In the genomic region with DNA sequence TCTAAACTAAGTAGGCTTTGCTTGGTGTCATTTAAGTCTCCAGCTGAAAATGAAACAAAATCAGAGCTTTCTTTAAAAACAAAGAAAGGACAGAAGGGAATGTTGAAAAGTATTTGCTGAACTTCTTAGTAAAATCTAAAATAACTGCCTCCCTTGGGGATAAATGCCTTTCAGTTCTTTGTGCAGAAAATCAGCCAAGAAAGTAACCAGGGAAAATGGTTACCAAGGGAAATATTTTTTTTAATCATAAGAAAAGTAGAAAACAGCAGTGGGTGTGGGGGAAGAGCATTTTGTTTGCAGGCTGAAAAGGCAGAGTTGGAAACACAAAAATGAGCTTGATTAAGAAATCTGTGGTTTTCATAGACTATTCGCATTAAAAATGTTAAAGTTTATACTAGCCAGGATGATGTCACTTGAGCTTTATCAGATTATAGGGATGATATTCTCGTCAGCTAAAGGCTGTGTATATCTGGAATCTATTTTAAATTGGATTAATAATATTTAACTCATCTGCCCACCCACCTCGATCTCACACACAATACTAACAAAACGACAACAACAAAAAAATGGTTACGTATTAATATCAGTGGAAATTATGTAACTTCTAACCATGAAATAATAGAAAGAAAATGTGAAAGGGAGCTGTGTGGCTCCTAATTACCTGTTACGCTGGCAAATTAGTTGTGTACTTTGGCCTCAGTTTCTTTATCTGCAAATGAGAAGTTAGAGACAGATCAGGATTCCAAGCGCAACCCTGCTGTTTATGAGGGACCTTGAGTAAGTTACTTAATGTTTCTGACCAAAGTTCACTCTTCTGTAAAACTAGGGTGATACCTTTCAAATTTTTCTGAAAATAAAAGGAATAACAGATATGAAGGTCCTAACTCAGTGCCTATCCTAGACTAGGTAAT, we compare ENCODE assay signal across 11 cellular contexts. TPM values are rescaled to one million over a fixed set of nuclear protein-coding genes. Genes with fewer than 3 reads are reported as not detected.
DNase-seq lines count a peak whose midpoint lies in the region; ATAC-seq and TF ChIP-seq lines count a peak whose summit lies in the region.
"Had no signal": no experiment of that assay in that cellular context is flagged by ENCODE, and none has a peak within 500 bp of the region (broad histone marks: within the 10 kb centered on the region; RNA-seq: fewer than 3 reads in every experiment).

Gene ECM2 (minus strand): TSS at position 51 of the 911 bp plus-strand sequence. CDS start 13,124 bp downstream, outside the sequence.

- no peaks in the 10 kb centered on the region for H3K27me3 Mint-ChIP-seq in MCF 10A (ENCODE audit: insufficient read depth, unreplicated experiment)
- no peaks in the 10 kb centered on the region for H3K27me3 Mint-ChIP-seq in stimulated activated memory B cell treated with anti-CD40 and anti-IgM and Interleukin-4, amounts not matched to agents 10 μg/mL and 1 μg/mL and 100 μg/mL, for 72 hours

- intact Hi-C loops in MCF 10A (cut with micrococcal nuclease) (no loop called here), left lung (cut with DNase I) (no loop called here)

- no peaks in the 10 kb centered on the region for H3K36me3 Mint-ChIP-seq in MCF 10A (ENCODE audit: insufficient read depth, unreplicated experiment)
- peaks cover 12% of the 10 kb centered on the region for H3K36me3 Mint-ChIP-seq in stimulated activated memory B cell treated with anti-CD40 and anti-IgM and Interleukin-4, amounts not matched to agents 10 μg/mL and 1 μg/mL and 100 μg/mL, for 72 hours

- H3K36me3 ChIP-seq in left lung, result no peaks in the 10 kb centered on the region

- peaks cover 14% of the 10 kb centered on the region for H3K9me3 Mint-ChIP-seq in MCF 10A (ENCODE audit: unreplicated experiment)
- peaks cover 10% of the 10 kb centered on the region for H3K9me3 Mint-ChIP-seq in stimulated activated memory B cell treated with anti-CD40 and anti-IgM and Interleukin-4, amounts not matched to agents 10 μg/mL and 1 μg/mL and 100 μg/mL, for 72 hours

- CTCF ChIA-PET in MCF 10A (lab: Yijun Ruan, JAX), result interaction anchor here (0.6 to 1.2 kb wide), 3 partner anchors 35 to 273 kb away, joined by 3 to 5 read pairs (median 4); no protein-coding TSS in a partner anchor

- DNase-seq in GM12865 (ENCODE audit: low read depth) (no peak), MCF 10A (ENCODE audit: unreplicated experiment) (no peak), left lung (no peak), OCI-M1 (lab: John Stamatoyannopoulos, UW) (no peak), HUDEP-2 (lab: John Stamatoyannopoulos, UW; ENCODE audit: unreplicated experiment in 76 of 76) (no peak)
- DNase-seq in stimulated activated CD4-positive, alpha-beta T cell treated with anti-CD3 and anti-CD28 coated beads, Interleukin-1b, Interleukin-23, amount 100 ng/mL, for 48 hours, result no peak
- DNase-seq: activated naive CD4-positive, alpha-beta T cell treated with anti-CD3 and anti-CD28 coated beads for 36 hours; NCI-H1105 treated with DMSO at 0.1 percent for 48 hours had no signal

- no peak within 1 kb of the TSS for H3K4me3 Mint-ChIP-seq in MCF 10A (ENCODE audit: unreplicated experiment)
- H3K4me3 Mint-ChIP-seq in stimulated activated memory B cell treated with anti-CD40 and anti-IgM and Interleukin-4, amounts not matched to agents 10 μg/mL and 1 μg/mL and 100 μg/mL, for 72 hours, result peak within 1 kb of the TSS; percentile 16
- H3K4me3 Mint-ChIP-seq: activated naive CD4-positive, alpha-beta T cell treated with anti-CD3 and anti-CD28 coated beads for 36 hours had no signal

- no peaks in the 10 kb centered on the region for H3K4me1 Mint-ChIP-seq in MCF 10A (ENCODE audit: insufficient read depth, unreplicated experiment)
- H3K4me1 Mint-ChIP-seq in stimulated activated memory B cell treated with anti-CD40 and anti-IgM and Interleukin-4, amounts not matched to agents 10 μg/mL and 1 μg/mL and 100 μg/mL, for 72 hours, result peaks cover 15% of the 10 kb centered on the region

- H3K4me3 ChIP-seq in GM12865 (ENCODE audit: low read depth, low read length) (peak within 1 kb of the TSS; percentile 34), left lung (peak within 1 kb of the TSS in 1 of 2 donors; percentile 10)

- TF ChIP-seq CTCF in GM12865 (IDR thresholded peaks at IDR 0.05; ENCODE audit: insufficient read depth, low read depth, low read length, missing control alignments) (no peak), MCF 10A (IDR thresholded peaks at IDR 0.05; ENCODE audit: unreplicated experiment) (no peak), left lung (IDR thresholded peaks at IDR 0.05) (no peak)

- POLR2A ChIA-PET in MCF 10A (lab: Yijun Ruan, JAX), result interaction anchor here (1.2 to 1.8 kb wide), 4 partner anchors 27 to 66 kb away, joined by 3 to 6 read pairs (median 3); no protein-coding TSS in a partner anchor

- H3K27me3 ChIP-seq in left lung, result no peaks in the 10 kb centered on the region

- peaks cover 0 to 29% of the 10 kb centered on the region in 2 donors for H3K4me1 ChIP-seq in left lung

- H3K27ac Mint-ChIP-seq in MCF 10A (ENCODE audit: low read depth, unreplicated experiment), result no peak within 1 kb of the TSS
- no peak within 1 kb of the TSS for H3K27ac Mint-ChIP-seq in stimulated activated memory B cell treated with anti-CD40 and anti-IgM and Interleukin-4, amounts not matched to agents 10 μg/mL and 1 μg/mL and 100 μg/mL, for 72 hours
- H3K27ac Mint-ChIP-seq: activated naive CD4-positive, alpha-beta T cell treated with anti-CD3 and anti-CD28 coated beads for 36 hours had no signal

- H3K27ac ChIP-seq in left lung, result peak within 1 kb of the TSS; percentile 4 to 78

- ATAC-seq in left lung (peak; percentile 53), GM18909 (IDR thresholded peaks at IDR 0.05; ENCODE audit: poor library complexity, unreplicated experiment) (no peak)
- no peak for ATAC-seq in stimulated activated memory B cell treated with anti-CD40 and anti-IgM and Interleukin-4, amounts not matched to agents 10 μg/mL and 1 μg/mL and 100 μg/mL, for 72 hours

- no peaks in the 10 kb centered on the region for H3K9me3 ChIP-seq in left lung

- BruUV-seq in MCF 10A (replicated peaks; lab: Mats Ljungman, UMichigan), result no TSS peak

RNA-seq across cellular contexts. Expression of gene ECM2, which starts in this region (rescaled TPM):
- total RNA-seq in MCF 10A (2022) (10.2 and 13.5 TPM in 2 replicates), left lung (10 to 100 TPM in 1 of 2 donors, 1 to 10 TPM in 1; 3.8 to 20.2 TPM)
- total RNA-seq: activated naive CD4-positive, alpha-beta T cell treated with anti-CD3 and anti-CD28 coated beads for 36 hours; T-helper 2 cell treated with Interferon-gamma antibody and Interleukin-4, amounts not matched to agents 100 ng/mL and 5 ng/mL, for 36 hours had no signal
